21 cellular contexts compared by ENCODE assay signal in the genomic region with DNA sequence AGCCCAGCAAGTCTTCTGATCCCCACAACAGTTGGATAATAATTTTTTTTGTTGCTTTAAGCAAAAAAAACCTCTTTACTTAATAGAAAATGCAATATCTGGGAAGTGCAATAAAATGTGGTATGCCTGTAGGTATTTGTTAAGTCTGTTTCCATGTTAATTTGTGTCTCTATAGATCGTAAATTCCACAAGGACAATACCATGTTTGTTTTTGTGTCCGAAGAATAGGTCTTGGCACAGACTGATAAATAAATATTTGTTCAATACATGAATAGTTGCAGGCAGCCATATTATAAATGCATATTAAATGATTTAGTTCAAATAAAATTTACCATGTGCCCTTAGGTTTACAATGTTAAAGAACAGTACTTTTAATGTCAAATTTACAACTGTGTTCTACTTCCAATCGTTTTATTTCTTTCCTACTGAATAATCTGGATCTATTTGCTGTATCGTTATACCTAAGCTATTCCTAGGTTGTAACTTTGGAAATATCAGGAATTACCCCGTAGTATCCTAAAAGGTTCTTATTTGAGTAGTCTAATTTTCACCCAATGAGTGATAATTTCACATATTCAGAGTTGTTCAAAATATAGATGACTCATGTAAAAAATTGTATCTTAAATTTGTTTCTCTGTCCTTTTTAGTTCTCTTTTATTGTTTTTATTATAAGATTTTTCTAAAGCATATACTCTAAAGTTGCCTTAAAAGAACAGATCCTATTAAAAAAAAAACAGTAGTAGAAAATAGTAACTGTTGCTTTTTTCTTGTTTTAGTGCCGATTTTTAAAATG.
"Had no signal": no experiment of that assay in that cellular context is flagged by ENCODE, and none has a peak within 500 bp of the region (broad histone marks: within the 10 kb centered on the region; RNA-seq: fewer than 3 reads in every experiment).

No MANE protein-coding gene starts in this region.

- DNase-seq: activated B cell treated with CpG ODN at 0.5 μM for 24 hours; activated CD4-positive, alpha-beta T cell treated with anti-CD3 and anti-CD28 coated beads for 36 hours; activated CD4-positive, alpha-beta T cell treated with anti-CD3 and anti-CD28 coated beads, Interleukin-2, amount 50 U/mL, for 4 hours; activated CD8-positive, alpha-beta memory T cell treated with anti-CD3 and anti-CD28 coated beads for 24 hours; activated CD8-positive, alpha-beta memory T cell treated with anti-CD3 and anti-CD28 coated beads, Interleukin-2, amount 50 U/mL, for 4 hours; activated naive CD4-positive, alpha-beta T cell treated with anti-CD3 and anti-CD28 coated beads for 36 hours; activated T-cell treated with anti-CD3 and anti-CD28 coated beads, Interleukin-2, amount 50 U/mL, for 4 hours; effector CD4-positive, alpha-beta T cell; gastrocnemius medialis; hippocampal formation; naive thymus-derived CD4-positive, alpha-beta T cell; occipital lobe; retina; spleen; stimulated activated CD4-positive, alpha-beta T cell treated with anti-CD3 and anti-CD28 coated beads, Interleukin-4, amount 100 ng/mL, for 1 hour; stimulated activated naive CD4-positive, alpha-beta T cell treated with Interleukin-2 at 50 U/mL for 16 hours; T-helper 9 cell had no signal

- H3K27me3 ChIP-seq: cardiac muscle cell, gastrocnemius medialis, spleen, vagina had no signal

- H3K4me1 ChIP-seq: gastrocnemius medialis, left ventricle myocardium inferior, spleen, vagina had no signal

- H3K27ac ChIP-seq: cardiac muscle cell, gastrocnemius medialis, left ventricle myocardium inferior, spleen, thoracic aorta, vagina had no signal

- H3K4me3 ChIP-seq: cardiac muscle cell, gastrocnemius medialis, left ventricle myocardium inferior, spleen, thoracic aorta, vagina had no signal

- ATAC-seq: activated CD4-positive, alpha-beta T cell treated with anti-CD3 and anti-CD28 coated beads for 36 hours; activated T-cell treated with anti-CD3 and anti-CD28 coated beads, Interleukin-2, amount 50 U/mL, for 4 hours; gastrocnemius medialis; naive thymus-derived CD4-positive, alpha-beta T cell had no signal

- H3K9me3 ChIP-seq: gastrocnemius medialis, thoracic aorta, vagina had no signal

- H3K36me3 ChIP-seq: cardiac muscle cell, thoracic aorta had no signal
